2 cellular contexts compared by ENCODE assay signal in genomic region chr20:38208088-38208487, GRCh38.
TF ChIP-seq lines count a peak whose summit lies in the region.

No MANE protein-coding gene starts in this region.

TF ChIP-seq in SK-N-SH, 30 proteins besides CTCF, POLR2A, EP300 and RAD21 (continued from another document):
- TF ChIP-seq FOXM1 (IDR thresholded peaks at IDR 0.05; ENCODE audit: low read depth) (no peak), CHD2 (IDR thresholded peaks at IDR 0.05; ENCODE audit: low read length, partially characterized antibody) (no peak), TEAD4 (IDR thresholded peaks at IDR 0.05; ENCODE audit: borderline replicate concordance, insufficient read depth) (no peak), MXI1 (IDR thresholded peaks at IDR 0.05; ENCODE audit: low read depth, low read length) (no peak), FOSL2 (IDR thresholded peaks at IDR 0.05; ENCODE audit: borderline replicate concordance, low read depth) (no peak), RCOR1 (IDR thresholded peaks at IDR 0.05; ENCODE audit: low read length) (no peak), ELF1 (IDR thresholded peaks at IDR 0.05) (no peak), YY1 (IDR thresholded peaks at IDR 0.05; ENCODE audit: low read depth) (no peak), TAF1 (IDR thresholded peaks at IDR 0.05; ENCODE audit: borderline replicate concordance, low read depth, low read length) (no peak)
- TF ChIP-seq, protein P1, sequence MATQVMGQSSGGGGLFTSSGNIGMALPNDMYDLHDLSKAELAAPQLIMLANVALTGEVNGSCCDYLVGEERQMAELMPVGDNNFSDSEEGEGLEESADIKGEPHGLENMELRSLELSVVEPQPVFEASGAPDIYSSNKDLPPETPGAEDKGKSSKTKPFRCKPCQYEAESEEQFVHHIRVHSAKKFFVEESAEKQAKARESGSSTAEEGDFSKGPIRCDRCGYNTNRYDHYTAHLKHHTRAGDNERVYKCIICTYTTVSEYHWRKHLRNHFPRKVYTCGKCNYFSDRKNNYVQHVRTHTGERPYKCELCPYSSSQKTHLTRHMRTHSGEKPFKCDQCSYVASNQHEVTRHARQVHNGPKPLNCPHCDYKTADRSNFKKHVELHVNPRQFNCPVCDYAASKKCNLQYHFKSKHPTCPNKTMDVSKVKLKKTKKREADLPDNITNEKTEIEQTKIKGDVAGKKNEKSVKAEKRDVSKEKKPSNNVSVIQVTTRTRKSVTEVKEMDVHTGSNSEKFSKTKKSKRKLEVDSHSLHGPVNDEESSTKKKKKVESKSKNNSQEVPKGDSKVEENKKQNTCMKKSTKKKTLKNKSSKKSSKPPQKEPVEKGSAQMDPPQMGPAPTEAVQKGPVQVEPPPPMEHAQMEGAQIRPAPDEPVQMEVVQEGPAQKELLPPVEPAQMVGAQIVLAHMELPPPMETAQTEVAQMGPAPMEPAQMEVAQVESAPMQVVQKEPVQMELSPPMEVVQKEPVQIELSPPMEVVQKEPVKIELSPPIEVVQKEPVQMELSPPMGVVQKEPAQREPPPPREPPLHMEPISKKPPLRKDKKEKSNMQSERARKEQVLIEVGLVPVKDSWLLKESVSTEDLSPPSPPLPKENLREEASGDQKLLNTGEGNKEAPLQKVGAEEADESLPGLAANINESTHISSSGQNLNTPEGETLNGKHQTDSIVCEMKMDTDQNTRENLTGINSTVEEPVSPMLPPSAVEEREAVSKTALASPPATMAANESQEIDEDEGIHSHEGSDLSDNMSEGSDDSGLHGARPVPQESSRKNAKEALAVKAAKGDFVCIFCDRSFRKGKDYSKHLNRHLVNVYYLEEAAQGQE (IDR thresholded peaks at IDR 0.05; ENCODE audit: low read depth, low read length), result no peak

TF ChIP-seq in SK-N-SH treated with all-trans-retinoic acid at 6 μM for 48 hours, 23 proteins besides CTCF, POLR2A, EP300 and RAD21 (continued from another document):
- TF ChIP-seq, protein P2, sequence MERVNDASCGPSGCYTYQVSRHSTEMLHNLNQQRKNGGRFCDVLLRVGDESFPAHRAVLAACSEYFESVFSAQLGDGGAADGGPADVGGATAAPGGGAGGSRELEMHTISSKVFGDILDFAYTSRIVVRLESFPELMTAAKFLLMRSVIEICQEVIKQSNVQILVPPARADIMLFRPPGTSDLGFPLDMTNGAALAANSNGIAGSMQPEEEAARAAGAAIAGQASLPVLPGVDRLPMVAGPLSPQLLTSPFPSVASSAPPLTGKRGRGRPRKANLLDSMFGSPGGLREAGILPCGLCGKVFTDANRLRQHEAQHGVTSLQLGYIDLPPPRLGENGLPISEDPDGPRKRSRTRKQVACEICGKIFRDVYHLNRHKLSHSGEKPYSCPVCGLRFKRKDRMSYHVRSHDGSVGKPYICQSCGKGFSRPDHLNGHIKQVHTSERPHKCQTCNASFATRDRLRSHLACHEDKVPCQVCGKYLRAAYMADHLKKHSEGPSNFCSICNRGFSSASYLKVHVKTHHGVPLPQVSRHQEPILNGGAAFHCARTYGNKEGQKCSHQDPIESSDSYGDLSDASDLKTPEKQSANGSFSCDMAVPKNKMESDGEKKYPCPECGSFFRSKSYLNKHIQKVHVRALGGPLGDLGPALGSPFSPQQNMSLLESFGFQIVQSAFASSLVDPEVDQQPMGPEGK (CRISPR knock-in tag; IDR thresholded peaks at IDR 0.05; ENCODE audit: borderline replicate concordance), result no peak
- TF ChIP-seq ZFP30 (CRISPR knock-in tag; IDR thresholded peaks at IDR 0.05) (no peak), ZNF70 (CRISPR knock-in tag; IDR thresholded peaks at IDR 0.05) (no peak), BACH2 (CRISPR knock-in tag; IDR thresholded peaks at IDR 0.05; ENCODE audit: borderline replicate concordance) (no peak), ZNF8 (CRISPR knock-in tag; IDR thresholded peaks at IDR 0.05) (no peak), ISL1 (CRISPR knock-in tag; IDR thresholded peaks at IDR 0.05) (no peak), ZFP3 (CRISPR knock-in tag; IDR thresholded peaks at IDR 0.05) (no peak), ZNF565 (CRISPR knock-in tag; conservative IDR thresholded peaks at IDR 0.05; ENCODE audit: low read depth) (no peak), POU6F1 (CRISPR knock-in tag; IDR thresholded peaks at IDR 0.05; ENCODE audit: borderline replicate concordance, low read depth) (no peak), SNAI2 (CRISPR knock-in tag; IDR thresholded peaks at IDR 0.05) (no peak), CSDC2 (CRISPR knock-in tag; IDR thresholded peaks at IDR 0.05) (no peak), CREB5 (CRISPR knock-in tag; IDR thresholded peaks at IDR 0.05; ENCODE audit: low read depth) (no peak), OSR1 (CRISPR knock-in tag; IDR thresholded peaks at IDR 0.05) (no peak), ZC3H10 (CRISPR knock-in tag; IDR thresholded peaks at IDR 0.05) (no peak), RARB (CRISPR knock-in tag; IDR thresholded peaks at IDR 0.05) (no peak), GLIS3 (CRISPR knock-in tag; IDR thresholded peaks at IDR 0.05) (no peak), CSRNP3 (CRISPR knock-in tag; IDR thresholded peaks at IDR 0.05) (no peak)
